In the genomic region with DNA sequence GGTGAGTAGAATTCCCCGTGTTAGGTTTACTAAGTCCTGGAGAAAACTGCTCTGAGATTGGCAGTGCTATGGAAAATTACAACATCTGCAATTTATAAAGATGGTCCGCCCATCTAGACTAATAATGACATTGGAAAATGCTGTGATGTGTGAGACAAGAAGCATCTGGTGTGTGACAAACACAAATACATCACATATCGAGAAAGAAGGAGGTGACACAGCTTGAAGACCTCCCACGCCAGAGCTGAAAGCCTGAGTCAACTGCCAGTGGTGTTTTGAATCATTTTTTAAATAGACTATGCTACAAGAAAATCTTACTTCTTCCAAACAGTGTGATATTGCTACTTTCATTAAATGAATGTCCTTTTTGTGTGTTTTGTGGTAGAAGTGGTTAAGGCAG, we compare ENCODE assay signal across 15 cellular contexts. TPM values are rescaled to one million over a fixed set of nuclear protein-coding genes. Genes with fewer than 3 reads are reported as not detected.
DNase-seq lines count a peak whose midpoint lies in the region; ATAC-seq and TF ChIP-seq lines count a peak whose summit lies in the region.
"Had no signal": no experiment of that assay in that cellular context is flagged by ENCODE, and none has a peak within 500 bp of the region (broad histone marks: within the 10 kb centered on the region; RNA-seq: fewer than 3 reads in every experiment).

No MANE protein-coding gene starts in this region.

- H3K27ac Mint-ChIP-seq in activated CD8-positive, alpha-beta memory T cell treated with anti-CD3 and anti-CD28 coated beads, Interleukin-2, amount 10 ng/mL, durations not matched to agents 7 days and 5 days = no peak overlapping the region
- H3K27ac Mint-ChIP-seq in activated T-cell treated with anti-CD3 and anti-CD28 coated beads, Interleukin-2, amount 50 U/mL, for 72 hours = peak overlapping the region; percentile 58
- H3K27ac Mint-ChIP-seq in nephron (peak overlapping the region in 2 of 3 experiments; percentile 70 to 92), Calu3 (ENCODE audit: unreplicated experiment) (no peak overlapping the region)

- TF ChIP-seq CTCF in GM10248 (IDR thresholded peaks at IDR 0.05; ENCODE audit: control extremely low read depth, extremely low read depth, low read depth, missing control alignments) (no peak), nephron (IDR thresholded peaks at IDR 0.05; ENCODE audit: unreplicated experiment in 3 of 3) (no peak), Calu3 (IDR thresholded peaks at IDR 0.05; ENCODE audit: unreplicated experiment) (no peak)

- no peak for DNase-seq in activated CD8-positive, alpha-beta memory T cell treated with anti-CD3 and anti-CD28 coated beads, Interleukin-2, amount 10 ng/mL, durations not matched to agents 7 days and 5 days
- no peak for DNase-seq in activated CD8-positive, alpha-beta memory T cell treated with anti-CD3 and anti-CD28 coated beads for 24 hours
- DNase-seq in GM10248 (ENCODE audit: extremely low spot score) = peak; percentile 69
- peak; percentile 36 to 48 for DNase-seq in activated T-cell treated with anti-CD3 and anti-CD28 coated beads, Interleukin-2, amount 50 U/mL, for 72 hours
- no peak for DNase-seq in Calu3
- no peak for DNase-seq in NCI-H1930 (lab: John Stamatoyannopoulos, UW)
- DNase-seq in NCI-H345 treated with DMSO at 0.1 percent for 48 hours (lab: John Stamatoyannopoulos, UW; ENCODE audit: unreplicated experiment) = no peak
- DNase-seq: Caco-2, erythroblast, heart right ventricle, NCI-H2081, NCI-H526, OCI-M1, right lobe of liver had no signal

- BruUV-seq in Calu3 (replicated peaks; lab: Mats Ljungman, UMichigan) = no TSS peak

- H3K27me3 Mint-ChIP-seq in activated CD8-positive, alpha-beta memory T cell treated with anti-CD3 and anti-CD28 coated beads, Interleukin-2, amount 10 ng/mL, durations not matched to agents 7 days and 5 days = no peaks in the 10 kb centered on the region
- no peaks in the 10 kb centered on the region for H3K27me3 Mint-ChIP-seq in activated T-cell treated with anti-CD3 and anti-CD28 coated beads, Interleukin-2, amount 50 U/mL, for 72 hours (ENCODE audit: low read depth)
- H3K27me3 Mint-ChIP-seq in nephron (ENCODE audit: low read depth) (no peaks in the 10 kb centered on the region), Calu3 (ENCODE audit: unreplicated experiment) (no peaks in the 10 kb centered on the region)

- peaks cover 15% of the 10 kb centered on the region for H3K36me3 Mint-ChIP-seq in activated CD8-positive, alpha-beta memory T cell treated with anti-CD3 and anti-CD28 coated beads, Interleukin-2, amount 10 ng/mL, durations not matched to agents 7 days and 5 days
- H3K36me3 Mint-ChIP-seq in activated T-cell treated with anti-CD3 and anti-CD28 coated beads, Interleukin-2, amount 50 U/mL, for 72 hours (ENCODE audit: insufficient read depth in 2 of 2) = peaks cover 3 to 4% of the 10 kb centered on the region in 2 donors
- H3K36me3 Mint-ChIP-seq in nephron (ENCODE audit: low read depth) = peaks cover 26% of the 10 kb centered on the region
- peaks cover 20% of the 10 kb centered on the region for H3K36me3 Mint-ChIP-seq in Calu3 (ENCODE audit: insufficient read depth, unreplicated experiment)

- POLR2A ChIA-PET in GM10248 (lab: Yijun Ruan, JAX) = interaction anchor here (0.6 kb wide), 2 partner anchors 31 to 177 kb away, joined by 3 read pairs; a partner anchor contains a TSS

- no peak overlapping the region for H3K4me3 Mint-ChIP-seq in activated CD8-positive, alpha-beta memory T cell treated with anti-CD3 and anti-CD28 coated beads, Interleukin-2, amount 10 ng/mL, durations not matched to agents 7 days and 5 days
- H3K4me3 Mint-ChIP-seq in activated T-cell treated with anti-CD3 and anti-CD28 coated beads, Interleukin-2, amount 50 U/mL, for 72 hours = peak overlapping the region in 1 of 2 donors; percentile 21
- H3K4me3 Mint-ChIP-seq in nephron = no peak overlapping the region
- H3K4me3 Mint-ChIP-seq in Calu3 (ENCODE audit: low read depth, unreplicated experiment) = no peak overlapping the region

- ATAC-seq in activated CD8-positive, alpha-beta memory T cell treated with anti-CD3 and anti-CD28 coated beads, Interleukin-2, amount 10 ng/mL, durations not matched to agents 7 days and 5 days = peak; percentile 51
- peak; percentile 87 to 93 for ATAC-seq in activated T-cell treated with anti-CD3 and anti-CD28 coated beads, Interleukin-2, amount 50 U/mL, for 72 hours (replicated peaks in 1 of 2)
- ATAC-seq: right lobe of liver had no signal

- H3K4me1 Mint-ChIP-seq in activated CD8-positive, alpha-beta memory T cell treated with anti-CD3 and anti-CD28 coated beads, Interleukin-2, amount 10 ng/mL, durations not matched to agents 7 days and 5 days = peaks cover 13% of the 10 kb centered on the region
- H3K4me1 Mint-ChIP-seq in activated T-cell treated with anti-CD3 and anti-CD28 coated beads, Interleukin-2, amount 50 U/mL, for 72 hours (ENCODE audit: low read depth) = peaks cover 16% of the 10 kb centered on the region
- H3K4me1 Mint-ChIP-seq in nephron (no peaks in the 10 kb centered on the region), Calu3 (ENCODE audit: low read depth, unreplicated experiment) (no peaks in the 10 kb centered on the region)

- intact Hi-C loops in Calu3 (cut with micrococcal nuclease; ENCODE audit: unreplicated experiment) = no loop called here

- no peaks in the 10 kb centered on the region for H3K9me3 Mint-ChIP-seq in activated CD8-positive, alpha-beta memory T cell treated with anti-CD3 and anti-CD28 coated beads, Interleukin-2, amount 10 ng/mL, durations not matched to agents 7 days and 5 days (ENCODE audit: low read depth)
- H3K9me3 Mint-ChIP-seq in activated T-cell treated with anti-CD3 and anti-CD28 coated beads, Interleukin-2, amount 50 U/mL, for 72 hours = no peaks in the 10 kb centered on the region
- H3K9me3 Mint-ChIP-seq in nephron = no peaks in the 10 kb centered on the region
- no peaks in the 10 kb centered on the region for H3K9me3 Mint-ChIP-seq in Calu3 (ENCODE audit: low read depth, unreplicated experiment)

- CTCF ChIA-PET in activated CD8-positive, alpha-beta memory T cell treated with anti-CD3 and anti-CD28 coated beads, Interleukin-2, amount 10 ng/mL, durations not matched to agents 7 days and 5 days (lab: Charles Lee) = no interaction called here
- CTCF ChIA-PET in GM10248 (lab: Yijun Ruan, JAX) (interaction anchor here (1.0 to 1.5 kb wide), 3 partner anchors 16 to 101 kb away, joined by 3 to 4 read pairs (median 3); no protein-coding TSS in a partner anchor), Calu3 (lab: Charles Lee) (interaction anchor here (0.7 kb wide), 1 partner anchor 436 kb away, joined by 4 read pairs; no protein-coding TSS in a partner anchor)

RNA-seq across cellular contexts. Expression of a gene that starts 8.6 kb away (rescaled TPM):
- total RNA-seq in activated CD8-positive, alpha-beta memory T cell treated with anti-CD3 and anti-CD28 coated beads, Interleukin-2, amount 10 ng/mL, durations not matched to agents 7 days and 5 days = 1 to 10 TPM in 1 of 2 experiments, under 1 TPM in 1; 0.53 to 1.1 TPM
- under 1 TPM; 0.72 to 0.90 TPM for total RNA-seq in activated T-cell treated with anti-CD3 and anti-CD28 coated beads, Interleukin-2, amount 50 U/mL, for 72 hours
- 7.7 and 8.0 TPM in 2 replicates for total RNA-seq in Calu3 (2022)

RNA-seq across cellular contexts. Expression of a gene that starts 29.6 kb away (rescaled TPM):
- 10 to 100 TPM; 86.4 to 99.5 TPM for total RNA-seq in activated CD8-positive, alpha-beta memory T cell treated with anti-CD3 and anti-CD28 coated beads, Interleukin-2, amount 10 ng/mL, durations not matched to agents 7 days and 5 days
- 10 to 100 TPM; 89.1 to 97.8 TPM for total RNA-seq in activated T-cell treated with anti-CD3 and anti-CD28 coated beads, Interleukin-2, amount 50 U/mL, for 72 hours
- total RNA-seq in Calu3 (2022) = 65.4 and 65.5 TPM in 2 replicates

RNA-seq across cellular contexts. Expression of a gene that starts 30.6 kb away (rescaled TPM):
- total RNA-seq in activated CD8-positive, alpha-beta memory T cell treated with anti-CD3 and anti-CD28 coated beads, Interleukin-2, amount 10 ng/mL, durations not matched to agents 7 days and 5 days = 10 to 100 TPM; 65.1 to 71.9 TPM
- total RNA-seq in activated T-cell treated with anti-CD3 and anti-CD28 coated beads, Interleukin-2, amount 50 U/mL, for 72 hours = 100 to 1,000 TPM; 123 to 171 TPM
- 53.3 and 69.3 TPM in 2 replicates for total RNA-seq in Calu3 (2022)

Comparison
In these comparisons a context has a peak if more than half of its experiments do, and no peak if none do; other contexts are left out.
1. DNase-seq: peak in GM10248 (single experiment) and activated T-cell treated with anti-CD3 and anti-CD28 coated beads, Interleukin-2, amount 50 U/mL, for 72 hours (2 of 2); none in activated CD8-positive, alpha-beta memory T cell treated with anti-CD3 and anti-CD28 coated beads, Interleukin-2, amount 10 ng/mL, durations not matched to agents 7 days and 5 days (single experiment), activated CD8-positive, alpha-beta memory T cell treated with anti-CD3 and anti-CD28 coated beads for 24 hours (single experiment), Calu3 (single experiment), NCI-H1930 (0 of 2) and NCI-H345 treated with DMSO at 0.1 percent for 48 hours (single experiment).
2. H3K27ac Mint-ChIP-seq: peak in activated T-cell treated with anti-CD3 and anti-CD28 coated beads, Interleukin-2, amount 50 U/mL, for 72 hours (single experiment) and nephron (2 of 3); none in activated CD8-positive, alpha-beta memory T cell treated with anti-CD3 and anti-CD28 coated beads, Interleukin-2, amount 10 ng/mL, durations not matched to agents 7 days and 5 days (single experiment) and Calu3 (single experiment).